ENCODE assay signal across 9 cellular contexts in the genomic region with DNA sequence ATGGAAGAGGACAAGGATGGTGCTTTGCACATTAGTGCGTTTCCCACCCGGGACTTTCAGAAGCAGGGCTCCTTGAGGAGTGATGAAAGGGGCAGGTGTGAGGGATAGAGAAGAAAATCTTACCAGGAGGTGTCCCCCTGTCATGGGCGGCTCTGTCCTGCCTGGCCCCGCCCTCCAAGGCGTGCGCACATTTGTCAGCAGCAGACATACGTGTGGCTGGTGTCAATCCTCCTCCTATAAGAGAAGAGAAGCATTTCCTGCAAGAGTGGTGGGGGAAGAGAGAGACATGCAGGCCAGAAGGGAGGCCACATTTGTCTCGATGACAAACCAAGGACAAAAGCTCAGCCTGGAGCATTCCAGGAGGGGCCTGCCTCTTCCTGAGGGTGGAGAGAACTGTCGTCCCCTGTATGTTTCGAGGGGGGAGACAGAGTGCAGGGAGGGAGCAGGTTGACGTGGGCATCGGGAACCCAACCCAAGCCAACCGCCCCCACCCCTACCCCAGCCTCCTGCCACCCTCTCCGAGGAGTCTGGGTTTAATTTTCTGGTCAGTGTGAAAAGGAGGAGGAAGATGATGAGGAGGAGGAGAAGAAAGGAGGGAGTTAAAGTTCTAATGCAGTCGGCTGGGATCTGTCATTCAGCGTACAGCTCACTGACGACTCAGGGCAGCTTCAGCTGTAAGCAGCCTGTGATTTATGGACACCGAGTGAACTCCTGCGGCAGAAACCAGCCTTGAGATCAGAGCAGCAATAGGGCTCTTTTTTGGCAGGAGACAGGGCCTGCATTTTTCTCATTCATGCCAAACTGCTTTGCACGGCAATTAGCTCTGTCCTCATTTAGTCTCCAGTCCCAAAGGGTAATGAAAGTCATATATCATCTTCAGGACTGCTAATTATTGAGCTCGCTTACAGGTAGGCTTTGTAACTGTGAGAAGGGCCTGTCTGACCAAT. TPM values are rescaled to one million over a fixed set of nuclear protein-coding genes. Genes with fewer than 3 reads are reported as not detected.
DNase-seq lines count a peak whose midpoint lies in the region; ATAC-seq and TF ChIP-seq lines count a peak whose summit lies in the region.
"Had no signal": no experiment of that assay in that cellular context is flagged by ENCODE, and none has a peak within 500 bp of the region (broad histone marks: within the 10 kb centered on the region; RNA-seq: fewer than 3 reads in every experiment).

No MANE protein-coding gene starts in this region.

- H3K9me3 Mint-ChIP-seq in CD14-positive monocyte (peaks cover 0 to 5% (median 0%) of the 10 kb centered on the region in 7 donors), nephron progenitor cell (peaks cover 38% of the 10 kb centered on the region)

- H3K36me3 Mint-ChIP-seq in CD14-positive monocyte (no peaks in the 10 kb centered on the region), nephron progenitor cell (ENCODE audit: low read depth) (peaks cover 8% of the 10 kb centered on the region)

- peak overlapping the region; percentile 7 to 56 for H3K4me3 Mint-ChIP-seq in CD14-positive monocyte
- H3K4me3 Mint-ChIP-seq in nephron progenitor cell = peak overlapping the region; percentile 76

- TF ChIP-seq CTCF in CD14-positive monocyte (IDR thresholded peaks at IDR 0.05) (no peak), nephron progenitor cell (IDR thresholded peaks at IDR 0.05) (no peak)

- H3K4me1 Mint-ChIP-seq in CD14-positive monocyte = peaks cover 7% of the 10 kb centered on the region
- peaks cover 88% of the 10 kb centered on the region for H3K4me1 Mint-ChIP-seq in nephron progenitor cell

- DNase-seq in CD14-positive monocyte (ENCODE audit: low spot score) (no peak), NCI-H2227 (lab: John Stamatoyannopoulos, UW; ENCODE audit: unreplicated experiment) (peak; percentile 66), fibroblast of peridontal ligament (ENCODE audit: extremely low read depth) (peak; percentile 73), nephron progenitor cell (peak; percentile 64), erythroblast (lab: John Stamatoyannopoulos, UW) (no peak)
- DNase-seq: gastrocnemius medialis had no signal

- H3K27me3 Mint-ChIP-seq in CD14-positive monocyte (ENCODE audit: low read depth in 3 of 3) (peaks cover 24 to 43% (median 37%) of the 10 kb centered on the region in 3 donors), nephron progenitor cell (ENCODE audit: low read depth, poor library complexity) (peaks cover 7% of the 10 kb centered on the region)

- ATAC-seq in GM18505 (IDR thresholded peaks at IDR 0.05; ENCODE audit: unreplicated experiment) = no peak
- ATAC-seq in HG02759 (IDR thresholded peaks at IDR 0.05; ENCODE audit: unreplicated experiment) = no peak
- ATAC-seq in HG02571 (IDR thresholded peaks at IDR 0.05; ENCODE audit: unreplicated experiment) = no peak

- no peak for TF ChIP-seq POLR2A in erythroblast (IDR thresholded peaks at IDR 0.05; ENCODE audit: low read length)
- TF ChIP-seq POLR2A in GM18505 (IDR thresholded peaks at IDR 0.05; ENCODE audit: borderline replicate concordance, extremely low read depth, insufficient read depth, insufficient read length) = no peak

- H3K27ac Mint-ChIP-seq in CD14-positive monocyte = peak overlapping the region in 1 of 7 donors; percentile 49
- peak overlapping the region; percentile 99 for H3K27ac Mint-ChIP-seq in nephron progenitor cell

- intact Hi-C loops in CD14-positive monocyte (cut with micrococcal nuclease) = no loop called here

RNA-seq across cellular contexts. Expression of gene COMTD1, which starts 47.7 kb away (rescaled TPM):
- 10 to 100 TPM; 16.1 to 16.5 TPM for polyA plus RNA-seq in CD14-positive monocyte

Comparison
In these comparisons a context has a peak if more than half of its experiments do, and no peak if none do; other contexts are left out.
1. DNase-seq: peak in NCI-H2227 (single experiment), fibroblast of peridontal ligament (single experiment) and nephron progenitor cell (single experiment); none in CD14-positive monocyte (single experiment) and erythroblast (0 of 2).